ENCODE assay signal across 27 cellular contexts in the genomic region with DNA sequence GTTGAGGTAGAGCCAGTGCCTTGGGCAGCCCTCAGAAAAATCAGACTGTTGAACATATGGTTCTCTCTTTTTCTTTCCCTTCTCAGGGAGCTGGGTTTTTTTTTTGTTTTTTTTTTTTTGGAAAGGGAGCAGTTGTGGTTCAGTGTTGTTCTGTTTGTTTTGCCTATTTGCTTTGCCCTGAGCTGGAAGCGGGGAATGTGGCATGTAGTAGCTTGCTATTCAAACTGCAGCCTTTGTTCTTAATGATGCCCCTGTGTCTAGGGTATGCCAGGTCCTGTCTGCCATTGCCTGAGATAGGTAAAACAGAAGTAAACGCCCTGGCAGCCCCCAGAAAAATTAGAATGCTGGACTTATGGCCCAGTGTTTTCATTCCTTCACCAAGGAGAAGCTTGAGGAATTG. TPM values are rescaled to one million over a fixed set of nuclear protein-coding genes. Genes with fewer than 3 reads are reported as not detected.
DNase-seq lines count a peak whose midpoint lies in the region; ATAC-seq and TF ChIP-seq lines count a peak whose summit lies in the region.
"Had no signal": no experiment of that assay in that cellular context is flagged by ENCODE, and none has a peak within 500 bp of the region (broad histone marks: within the 10 kb centered on the region; RNA-seq: fewer than 3 reads in every experiment).

No MANE protein-coding gene starts in this region.

- no peaks in the 10 kb centered on the region for H3K4me1 ChIP-seq in foreskin keratinocyte
- H3K4me1 ChIP-seq: A549; BLaER1 treated with 17β-estradiol and CSF1 and Interleukin-3, amounts not matched to agents 10 nM and 100 nM had no signal

- DNase-seq in DMS53 (lab: John Stamatoyannopoulos, UW) (peak; percentile 58), NCI-H1105 treated with DMSO at 0.1 percent for 48 hours (lab: John Stamatoyannopoulos, UW) (peak; percentile 69), RWPE1 (ENCODE audit: low spot score) (peak; percentile 19), foreskin keratinocyte (peak; percentile 3 to 16), NCI-H748 treated with DMSO at 0.1 percent for 48 hours (lab: John Stamatoyannopoulos, UW) (no peak), NCI-H82 (lab: John Stamatoyannopoulos, UW) (no peak), hippocampal formation (lab: John Stamatoyannopoulos, UW) (no peak)
- DNase-seq: AML-193; CD4-positive, alpha-beta T cell; COR-L47; DND-41; GM23248; H7; Kasumi-1; MV-4-11; NCI-H1694; NCI-H2029 treated with DMSO at 0.1 percent for 48 hours; SK-N-SH; SW 1271 had no signal

- ATAC-seq in foreskin keratinocyte (no peak), HG02610 (IDR thresholded peaks at IDR 0.05; ENCODE audit: unreplicated experiment) (no peak)
- ATAC-seq: A549, HepG2, Panc1 had no signal

- CTCF ChIA-PET in RWPE1 (lab: Yijun Ruan, JAX) = no interaction called here

- no peak overlapping the region for H3K27ac ChIP-seq in RWPE1
- H3K27ac ChIP-seq in foreskin keratinocyte = no peak overlapping the region
- H3K27ac ChIP-seq: A549; BLaER1 treated with 17β-estradiol and CSF1 and Interleukin-3, amounts not matched to agents 10 nM and 100 nM; GM23248 had no signal

- no peaks in the 10 kb centered on the region for H3K27me3 ChIP-seq in foreskin keratinocyte
- H3K27me3 ChIP-seq: BLaER1 treated with 17β-estradiol and CSF1 and Interleukin-3, amounts not matched to agents 10 nM and 100 nM had no signal

- no peak for TF ChIP-seq CTCF in RWPE1 (conservative IDR thresholded peaks at IDR 0.05; ENCODE audit: low read depth)
- no peak for TF ChIP-seq CTCF in foreskin keratinocyte (conservative IDR thresholded peaks at IDR 0.05)

- POLR2A ChIA-PET in RWPE1 (lab: Yijun Ruan, JAX; ENCODE audit: low non-redundant PET) = no interaction called here

RNA-seq across cellular contexts. Expression of a gene that starts 3.6 kb away (rescaled TPM):
- total RNA-seq in foreskin keratinocyte = not detected in 2 replicates
- polyA plus RNA-seq in foreskin keratinocyte = not detected in 2 replicates
- total RNA-seq: CD4-positive, alpha-beta T cell; GM23248; H7; HepG2; HT1080; M059J; NCI-H460 had no signal
- polyA plus RNA-seq: A549, GM23248, HepG2, SK-N-SH had no signal

RNA-seq across cellular contexts. Expression of a gene that starts 28.4 kb away (rescaled TPM):
- total RNA-seq in foreskin keratinocyte = not detected in 2 replicates
- not detected in 2 replicates for polyA plus RNA-seq in foreskin keratinocyte
- total RNA-seq: CD4-positive, alpha-beta T cell; GM23248; H7; HepG2; HT1080; M059J; NCI-H460 had no signal
- polyA plus RNA-seq: A549, GM23248, HepG2, SK-N-SH had no signal

RNA-seq across cellular contexts. Expression of a gene that starts 44.7 kb away (rescaled TPM):
- not detected in 2 replicates for total RNA-seq in foreskin keratinocyte
- not detected in 2 replicates for polyA plus RNA-seq in foreskin keratinocyte
- total RNA-seq: CD4-positive, alpha-beta T cell; GM23248; H7; HepG2; HT1080; M059J; NCI-H460 had no signal
- polyA plus RNA-seq: A549, GM23248, HepG2, SK-N-SH had no signal

Comparison
In these comparisons a context has a peak if more than half of its experiments do, and no peak if none do; other contexts are left out.
1. DNase-seq: peak in DMS53 (single experiment), NCI-H1105 treated with DMSO at 0.1 percent for 48 hours (single experiment), RWPE1 (single experiment) and foreskin keratinocyte (2 of 2); none in NCI-H748 treated with DMSO at 0.1 percent for 48 hours (single experiment), NCI-H82 (single experiment) and hippocampal formation (0 of 2).